In genomic region chr20:63643499-63643898, GRCh38 we compare ENCODE assay signal across 15 cellular contexts. TPM values are rescaled to one million over a fixed set of nuclear protein-coding genes. Genes with fewer than 3 reads are reported as not detected.
DNase-seq lines count a peak whose midpoint lies in the region; ATAC-seq and TF ChIP-seq lines count a peak whose summit lies in the region.
"Had no signal": no experiment of that assay in that cellular context is flagged by ENCODE, and none has a peak within 500 bp of the region (broad histone marks: within the 10 kb centered on the region; RNA-seq: fewer than 3 reads in every experiment).

No MANE protein-coding gene starts in this region.

- intact Hi-C loops in CD4-positive, alpha-beta T cell (cut with DNase I, micrococcal nuclease): loop anchor here (2.0 kb wide), 3 partner anchors 15 to 63 kb away; partner anchors contain the start of gene RTEL1 (in 1 of the 2)
- intact Hi-C loops in esophagus muscularis mucosa (cut with DNase I): no loop called here

- peaks cover 19% of the 10 kb centered on the region for H3K36me3 Mint-ChIP-seq in CD4-positive, alpha-beta T cell (ENCODE audit: low read depth)
- H3K36me3 Mint-ChIP-seq in GM23338 (ENCODE audit: low read depth) (peaks cover 3% of the 10 kb centered on the region; the same call in 2 of the 3 replicates), nephron progenitor cell (ENCODE audit: low read depth) (no peaks in the 10 kb centered on the region)
- no peaks in the 10 kb centered on the region for H3K36me3 Mint-ChIP-seq in activated naive CD8-positive, alpha-beta T cell treated with anti-CD3 and anti-CD28 coated beads, Interleukin-2, amount 50 U/mL, for 24 hours (ENCODE audit: low read depth)

- no peak for TF ChIP-seq CTCF in CD4-positive, alpha-beta T cell (IDR thresholded peaks at IDR 0.05)
- TF ChIP-seq CTCF in GM23338 (conservative IDR thresholded peaks at IDR 0.05; ENCODE audit: low read depth in 2 of 2): no peak
- no peak for TF ChIP-seq CTCF in nephron progenitor cell (IDR thresholded peaks at IDR 0.05)
- TF ChIP-seq CTCF in esophagus muscularis mucosa (IDR thresholded peaks at IDR 0.05): no peak

- no peak overlapping the region for H3K27ac ChIP-seq in CD4-positive, alpha-beta T cell (ENCODE audit: low read depth, low read length)
- H3K27ac ChIP-seq in GM23338 (ENCODE audit: low read depth): 0 out of 2 replicates have a peak overlapping the region, but pooled peaks have one; percentile 84
- no peak overlapping the region for H3K27ac ChIP-seq in esophagus muscularis mucosa (replicated peaks in 1 of 4)
- H3K27ac ChIP-seq: epithelial cell of prostate, lower lobe of right lung, SJSA1 had no signal

- no peak for ATAC-seq in CD4-positive, alpha-beta T cell (ENCODE audit: poor library complexity)
- ATAC-seq in GM23338 (no peak), GM21717 (IDR thresholded peaks at IDR 0.05; ENCODE audit: unreplicated experiment) (no peak)
- no peak for ATAC-seq in activated naive CD8-positive, alpha-beta T cell treated with anti-CD3 and anti-CD28 coated beads, Interleukin-2, amount 50 U/mL, for 24 hours
- ATAC-seq: lower lobe of right lung, right cardiac atrium had no signal

- CTCF ChIA-PET in CD4-positive, alpha-beta T cell (lab: Charles Lee): no interaction called here

- H3K9me2 ChIP-seq in GM23338 (ENCODE audit: insufficient read depth): no peaks in the 10 kb centered on the region

- peaks cover 24% of the 10 kb centered on the region for H3K4me1 Mint-ChIP-seq in CD4-positive, alpha-beta T cell (ENCODE audit: low read depth)
- H3K4me1 Mint-ChIP-seq in GM23338: peaks cover 11% of the 10 kb centered on the region
- peaks cover 16% of the 10 kb centered on the region for H3K4me1 Mint-ChIP-seq in activated naive CD8-positive, alpha-beta T cell treated with anti-CD3 and anti-CD28 coated beads, Interleukin-2, amount 50 U/mL, for 24 hours
- H3K4me1 Mint-ChIP-seq in nephron progenitor cell: peaks cover 10% of the 10 kb centered on the region

- peaks cover 9% of the 10 kb centered on the region; the same call in 1 of the 2 replicates for H3F3A ChIP-seq in GM23338 (replicated peaks; ENCODE audit: low read depth)

- H3K4me3 ChIP-seq in GM23338 (no peak overlapping the region), esophagus muscularis mucosa (no peak overlapping the region)
- H3K4me3 ChIP-seq: SJSA1 had no signal

- H3K27me3 ChIP-seq in CD4-positive, alpha-beta T cell (ENCODE audit: control insufficient read depth, insufficient read depth, low read length): no peaks in the 10 kb centered on the region
- no peaks in the 10 kb centered on the region for H3K27me3 ChIP-seq in GM23338 (ENCODE audit: insufficient read depth)
- no peaks in the 10 kb centered on the region for H3K27me3 ChIP-seq in esophagus muscularis mucosa

- H3K79me2 ChIP-seq in GM23338 (replicated peaks; ENCODE audit: insufficient read depth): no peaks in the 10 kb centered on the region

- no peak for DNase-seq in CD4-positive, alpha-beta T cell
- DNase-seq in GM23338 (ENCODE audit: low spot score) (no peak), nephron progenitor cell (no peak), germinal center (ENCODE audit: low spot score) (no peak), esophagus muscularis mucosa (ENCODE audit: extremely low spot score) (no peak)
- no peak for DNase-seq in activated naive CD8-positive, alpha-beta T cell treated with anti-CD3 and anti-CD28 coated beads, Interleukin-2, amount 50 U/mL, for 24 hours
- DNase-seq: activated CD8-positive, alpha-beta memory T cell treated with anti-CD3 and anti-CD28 coated beads for 24 hours; Kasumi-1; lower lobe of right lung; NCI-H146; NCI-H345 had no signal

- no peaks in the 10 kb centered on the region; the same call in 1 of the 2 replicates for H4K20me1 ChIP-seq in GM23338 (replicated peaks; ENCODE audit: insufficient read depth)

- no peak for TF ChIP-seq EP300 in esophagus muscularis mucosa (IDR thresholded peaks at IDR 0.05)

- H3K27me3 Mint-ChIP-seq in CD4-positive, alpha-beta T cell: peaks cover 4% of the 10 kb centered on the region
- H3K27me3 Mint-ChIP-seq in GM23338 (ENCODE audit: insufficient read depth, low read depth, poor library complexity): peaks cover 12% of the 10 kb centered on the region
- H3K27me3 Mint-ChIP-seq in activated naive CD8-positive, alpha-beta T cell treated with anti-CD3 and anti-CD28 coated beads, Interleukin-2, amount 50 U/mL, for 24 hours: no peaks in the 10 kb centered on the region
- peaks cover 26% of the 10 kb centered on the region for H3K27me3 Mint-ChIP-seq in nephron progenitor cell (ENCODE audit: low read depth, poor library complexity)

- H2AFZ ChIP-seq in GM23338: no peak overlapping the region

- peak overlapping the region; percentile 78 for H3K4me3 Mint-ChIP-seq in CD4-positive, alpha-beta T cell
- H3K4me3 Mint-ChIP-seq in GM23338 (peak overlapping the region; percentile 80), nephron progenitor cell (peak overlapping the region; percentile 80)
- H3K4me3 Mint-ChIP-seq in activated naive CD8-positive, alpha-beta T cell treated with anti-CD3 and anti-CD28 coated beads, Interleukin-2, amount 50 U/mL, for 24 hours: peak overlapping the region; percentile 60

- H3K36me3 ChIP-seq in GM23338 (ENCODE audit: insufficient read depth): no peaks in the 10 kb centered on the region
- H3K36me3 ChIP-seq in esophagus muscularis mucosa: no peaks in the 10 kb centered on the region
- H3K36me3 ChIP-seq: lower lobe of right lung, SJSA1 had no signal

- WGBS in esophagus muscularis mucosa: 94% methylated on average over 6 of the region's 10 CpGs

- no peaks in the 10 kb centered on the region for H3K9me3 ChIP-seq in CD4-positive, alpha-beta T cell (ENCODE audit: control insufficient read depth, low read length)
- no peaks in the 10 kb centered on the region for H3K9me3 ChIP-seq in esophagus muscularis mucosa
- H3K9me3 ChIP-seq: lower lobe of right lung, SJSA1 had no signal

- H3K4me1 ChIP-seq in GM23338 (ENCODE audit: insufficient read depth) (peaks cover 7% of the 10 kb centered on the region; the same call in 1 of the 2 replicates), esophagus muscularis mucosa (peaks cover 7 to 32% (median 21%) of the 10 kb centered on the region in 4 donors)

- H3K9me3 Mint-ChIP-seq in CD4-positive, alpha-beta T cell: no peaks in the 10 kb centered on the region
- no peaks in the 10 kb centered on the region for H3K9me3 Mint-ChIP-seq in GM23338
- H3K9me3 Mint-ChIP-seq in activated naive CD8-positive, alpha-beta T cell treated with anti-CD3 and anti-CD28 coated beads, Interleukin-2, amount 50 U/mL, for 24 hours: no peaks in the 10 kb centered on the region
- no peaks in the 10 kb centered on the region for H3K9me3 Mint-ChIP-seq in nephron progenitor cell

- no peak for TF ChIP-seq POLR2A in esophagus muscularis mucosa (IDR thresholded peaks at IDR 0.05; ENCODE audit: low read depth)

- H3K27ac Mint-ChIP-seq in CD4-positive, alpha-beta T cell: peak overlapping the region; percentile 73
- H3K27ac Mint-ChIP-seq in GM23338: no peak overlapping the region
- H3K27ac Mint-ChIP-seq in activated naive CD8-positive, alpha-beta T cell treated with anti-CD3 and anti-CD28 coated beads, Interleukin-2, amount 50 U/mL, for 24 hours: no peak overlapping the region
- no peak overlapping the region for H3K27ac Mint-ChIP-seq in nephron progenitor cell

- H3K4me2 ChIP-seq in GM23338: 0 out of 2 replicates have a peak overlapping the region, but pooled peaks have one; percentile 89

- POLR2A ChIA-PET in CD4-positive, alpha-beta T cell (lab: Charles Lee): interaction anchor here (0.8 to 3.1 kb wide), 4 partner anchors 9 to 94 kb away, joined by 3 to 32 read pairs (median 16); partner anchors contain the start of genes GMEB2, LIME1, RTEL1 and SLC2A4RG

TF ChIP-seq in GM23338, 12 proteins besides CTCF, POLR2A, EP300 and RAD21 (continues in another document):
- TF ChIP-seq, protein P1, sequence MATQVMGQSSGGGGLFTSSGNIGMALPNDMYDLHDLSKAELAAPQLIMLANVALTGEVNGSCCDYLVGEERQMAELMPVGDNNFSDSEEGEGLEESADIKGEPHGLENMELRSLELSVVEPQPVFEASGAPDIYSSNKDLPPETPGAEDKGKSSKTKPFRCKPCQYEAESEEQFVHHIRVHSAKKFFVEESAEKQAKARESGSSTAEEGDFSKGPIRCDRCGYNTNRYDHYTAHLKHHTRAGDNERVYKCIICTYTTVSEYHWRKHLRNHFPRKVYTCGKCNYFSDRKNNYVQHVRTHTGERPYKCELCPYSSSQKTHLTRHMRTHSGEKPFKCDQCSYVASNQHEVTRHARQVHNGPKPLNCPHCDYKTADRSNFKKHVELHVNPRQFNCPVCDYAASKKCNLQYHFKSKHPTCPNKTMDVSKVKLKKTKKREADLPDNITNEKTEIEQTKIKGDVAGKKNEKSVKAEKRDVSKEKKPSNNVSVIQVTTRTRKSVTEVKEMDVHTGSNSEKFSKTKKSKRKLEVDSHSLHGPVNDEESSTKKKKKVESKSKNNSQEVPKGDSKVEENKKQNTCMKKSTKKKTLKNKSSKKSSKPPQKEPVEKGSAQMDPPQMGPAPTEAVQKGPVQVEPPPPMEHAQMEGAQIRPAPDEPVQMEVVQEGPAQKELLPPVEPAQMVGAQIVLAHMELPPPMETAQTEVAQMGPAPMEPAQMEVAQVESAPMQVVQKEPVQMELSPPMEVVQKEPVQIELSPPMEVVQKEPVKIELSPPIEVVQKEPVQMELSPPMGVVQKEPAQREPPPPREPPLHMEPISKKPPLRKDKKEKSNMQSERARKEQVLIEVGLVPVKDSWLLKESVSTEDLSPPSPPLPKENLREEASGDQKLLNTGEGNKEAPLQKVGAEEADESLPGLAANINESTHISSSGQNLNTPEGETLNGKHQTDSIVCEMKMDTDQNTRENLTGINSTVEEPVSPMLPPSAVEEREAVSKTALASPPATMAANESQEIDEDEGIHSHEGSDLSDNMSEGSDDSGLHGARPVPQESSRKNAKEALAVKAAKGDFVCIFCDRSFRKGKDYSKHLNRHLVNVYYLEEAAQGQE (IDR thresholded peaks at IDR 0.05; ENCODE audit: unreplicated experiment): no peak

RNA-seq across cellular contexts. Expression of gene STMN3, which starts 9.7 kb away (rescaled TPM):
- 100 to 1,000 TPM; 122 to 127 TPM for total RNA-seq in CD4-positive, alpha-beta T cell
- total RNA-seq in GM23338 (2014; rRNA removed; shearing (Covaris generic)): 42.7 and 61.3 TPM in 2 replicates
- 28.6 and 29.7 TPM in 2 replicates for polyA plus RNA-seq in GM23338 (2016; fragmentation: Nextera tagmentation; extraction: Ambion mirVana)
- total RNA-seq in esophagus muscularis mucosa: 10 to 100 TPM; 13.3 to 47.4 (median 28.9) TPM

RNA-seq across cellular contexts. Expression of gene RTEL1, which starts 14.6 kb away (rescaled TPM):
- 10 to 100 TPM; 25.5 to 27.6 TPM for total RNA-seq in CD4-positive, alpha-beta T cell
- 26.5 and 34.5 TPM in 2 replicates for total RNA-seq in GM23338 (2014; rRNA removed; shearing (Covaris generic))
- 13.5 and 14.2 TPM in 2 replicates for polyA plus RNA-seq in GM23338 (2016; fragmentation: Nextera tagmentation; extraction: Ambion mirVana)
- total RNA-seq in esophagus muscularis mucosa: 10 to 100 TPM in 2 of 4 donors, 1 to 10 TPM in 2; 8.4 to 13.4 (median 9.6) TPM

RNA-seq across cellular contexts. Expression of gene GMEB2, which starts 16.6 kb away (rescaled TPM):
- total RNA-seq in CD4-positive, alpha-beta T cell: 10 to 100 TPM; 32.9 to 34.0 TPM
- total RNA-seq in GM23338 (2014; rRNA removed; shearing (Covaris generic)): 19.3 and 20.6 TPM in 2 replicates
- 4.4 and 4.9 TPM in 2 replicates for polyA plus RNA-seq in GM23338 (2016; fragmentation: Nextera tagmentation; extraction: Ambion mirVana)
- 10 to 100 TPM; 11.1 to 19.1 (median 14.0) TPM for total RNA-seq in esophagus muscularis mucosa

RNA-seq across cellular contexts. Expression of gene TNFRSF6B, which starts 53.0 kb away (rescaled TPM):
- total RNA-seq in CD4-positive, alpha-beta T cell: 1 to 10 TPM; 2.5 to 2.6 TPM
- 0.28 and 3.8 TPM in 2 replicates for total RNA-seq in GM23338 (2014; rRNA removed; shearing (Covaris generic))
- not detected in 2 replicates for polyA plus RNA-seq in GM23338 (2016; fragmentation: Nextera tagmentation; extraction: Ambion mirVana)
- 10 to 100 TPM in 3 of 4 donors, 1 to 10 TPM in 1; 5.0 to 67.8 (median 26.5) TPM for total RNA-seq in esophagus muscularis mucosa
